ENCODE assay signal across 24 cellular contexts in genomic region chr20:24729896-24730605, GRCh38.
"Had no signal": no experiment of that assay in that cellular context is flagged by ENCODE, and none has a peak within 500 bp of the region (broad histone marks: within the 10 kb centered on the region; RNA-seq: fewer than 3 reads in every experiment).

No MANE protein-coding gene starts in this region.

- H3K36me3 ChIP-seq: MG63 had no signal

- DNase-seq: IMR-90, Karpas-422, KG1, MG63, NCI-H1092, NCI-H1105 treated with DMSO at 0.1 percent for 48 hours, NCI-H1417 treated with DMSO at 0.1 percent for 48 hours, NCI-H146, NCI-H1694 treated with DMSO at 0.1 percent for 48 hours, NCI-H1930, NCI-H2081, NCI-H2107, NCI-H226, NCI-H446, NCI-H510A, NCI-H524 treated with DMSO at 0.1 percent for 48 hours, NCI-H69, NCI-H774, PC-3, SHP77 had no signal

- H3K4me3 ChIP-seq: MG63 had no signal

- ATAC-seq: HepG2, Panc1, PC-3, SK-N-SH treated with all-trans-retinoic acid at 6 μM for 48 hours had no signal

- H3K27me3 ChIP-seq: MG63 had no signal

- H3K9me3 ChIP-seq: MG63 had no signal

- H3K27ac ChIP-seq: RWPE1 had no signal
